In genomic region chr11:12139144-12139881, GRCh38 we compare ENCODE assay signal across 11 cellular contexts. TPM values are rescaled to one million over a fixed set of nuclear protein-coding genes. Genes with fewer than 3 reads are reported as not detected.
DNase-seq lines count a peak whose midpoint lies in the region; ATAC-seq, FAIRE-seq and TF ChIP-seq lines count a peak whose summit lies in the region.
"Had no signal": no experiment of that assay in that cellular context is flagged by ENCODE, and none has a peak within 500 bp of the region (broad histone marks: within the 10 kb centered on the region; RNA-seq: fewer than 3 reads in every experiment).

No MANE protein-coding gene starts in this region.

- BruUV-seq in HCT116 (replicated peaks; lab: Mats Ljungman, UMichigan) (TSS peak; percentile 20), MCF 10A (replicated peaks; lab: Mats Ljungman, UMichigan) (no TSS peak)

- ATAC-seq in HCT116 = no peak
- no peak for ATAC-seq in CD8-positive, alpha-beta T cell
- ATAC-seq in HG03460 (IDR thresholded peaks at IDR 0.05; ENCODE audit: unreplicated experiment) = no peak
- no peak for ATAC-seq in GM21515 (IDR thresholded peaks at IDR 0.05; ENCODE audit: unreplicated experiment)

- H3K4me1 ChIP-seq in HCT116 (ENCODE audit: control insufficient read depth in 1 of 2, insufficient read depth in 2 of 2, low read length in 2 of 2) (peaks cover 0 to 28% of the 10 kb centered on the region in 2 experiments; a peak in 2 of 4 replicates), keratinocyte (ENCODE audit: control insufficient read depth, extremely low read depth, insufficient read depth, low read length) (peaks cover 46% of the 10 kb centered on the region)
- H3K4me1 ChIP-seq in CD8-positive, alpha-beta T cell (ENCODE audit: insufficient read depth, low read length) = peaks cover 30% of the 10 kb centered on the region

- TF ChIP-seq POLR2A in HCT116 (IDR thresholded peaks at IDR 0.05; ENCODE audit: borderline replicate concordance, extremely low read depth, insufficient read depth, insufficient read length) = no peak

- no peaks in the 10 kb centered on the region for H4K20me1 ChIP-seq in HCT116 (ENCODE audit: insufficient read depth)
- H4K20me1 ChIP-seq in keratinocyte (ENCODE audit: control insufficient read depth, extremely low read depth, insufficient read depth, low read length) = peaks cover 9% of the 10 kb centered on the region

- CTCF ChIA-PET in HCT116 (lab: Charles Lee) = no interaction called here
- CTCF ChIA-PET in MCF 10A (lab: Yijun Ruan, JAX) = interaction anchor here (0.6 kb wide), 1 partner anchor 666 kb away, joined by 3 read pairs; no protein-coding TSS in a partner anchor
- CTCF ChIA-PET in CD8-positive, alpha-beta T cell (lab: Charles Lee) = no interaction called here

- no peak for FAIRE-seq in keratinocyte (lab: Jason Lieb, UNC)

- TF ChIP-seq CTCF in HCT116 (IDR thresholded peaks at IDR 0.05 in 2 of 3, conservative IDR thresholded peaks at IDR 0.05 in 1 of 3; ENCODE audit: borderline replicate concordance in 1 of 3, insufficient read depth in 1 of 3, low read depth in 2 of 3, low read length in 2 of 3) (no peak), MCF 10A (IDR thresholded peaks at IDR 0.05; ENCODE audit: unreplicated experiment) (no peak), keratinocyte (optimal IDR thresholded peaks at IDR 0.05 in 1 of 3, IDR thresholded peaks at IDR 0.05 in 1 of 3, conservative IDR thresholded peaks at IDR 0.05 in 1 of 3; ENCODE audit: extremely low read depth in 1 of 3, insufficient read depth in 2 of 3, low read length in 3 of 3) (no peak)
- no peak for TF ChIP-seq CTCF in CD8-positive, alpha-beta T cell (IDR thresholded peaks at IDR 0.05)

- H3K27me3 ChIP-seq in HCT116 (ENCODE audit: insufficient read depth, low read length) (no peaks in the 10 kb centered on the region), keratinocyte (ENCODE audit: control insufficient read depth, extremely low read depth, insufficient read depth, low read length) (no peaks in the 10 kb centered on the region)
- H3K27me3 ChIP-seq in CD8-positive, alpha-beta T cell (ENCODE audit: insufficient read depth, low read length) = no peaks in the 10 kb centered on the region

- no peaks in the 10 kb centered on the region for H3K27me3 Mint-ChIP-seq in MCF 10A (ENCODE audit: insufficient read depth, unreplicated experiment)
- no peaks in the 10 kb centered on the region for H3K27me3 Mint-ChIP-seq in CD8-positive, alpha-beta T cell (ENCODE audit: low read depth)

- H3K4me3 ChIP-seq in HCT116 (replicated peaks in 1 of 2; ENCODE audit: low read depth in 1 of 2, low read length in 2 of 2) (no peak overlapping the region), keratinocyte (ENCODE audit: control insufficient read depth in 2 of 3, extremely low read depth in 1 of 3, insufficient read depth in 2 of 3, low read depth in 1 of 3, low read length in 3 of 3) (no peak overlapping the region)
- H3K4me3 ChIP-seq in CD8-positive, alpha-beta T cell (ENCODE audit: low read depth, low read length) = no peak overlapping the region

- H2AFZ ChIP-seq in HCT116 (ENCODE audit: low read depth, low read length, poor library complexity, severe bottlenecking) (no peak overlapping the region), keratinocyte (ENCODE audit: control insufficient read depth, low read length) (no peak overlapping the region)

- no peaks in the 10 kb centered on the region for H3K9me2 ChIP-seq in HCT116 (ENCODE audit: insufficient read depth)

- RAD21 ChIA-PET in HCT116 (lab: Charles Lee; ENCODE audit: low non-redundant PET in 1 of 2, low total read pairs in 2 of 2, uncharacterized antibody in 2 of 2, unreplicated experiment in 2 of 2) = no interaction called here

- peak overlapping the region; percentile 24 for H3K27ac Mint-ChIP-seq in MCF 10A (ENCODE audit: low read depth, unreplicated experiment)
- no peak overlapping the region for H3K27ac Mint-ChIP-seq in CD8-positive, alpha-beta T cell

- no peak overlapping the region for H3K9ac ChIP-seq in HCT116 (ENCODE audit: low read length)
- H3K9ac ChIP-seq in keratinocyte (ENCODE audit: control insufficient read depth, extremely low read depth, insufficient read depth, low read length) = peak overlapping the region; percentile 10

- no peak overlapping the region for H3K4me3 Mint-ChIP-seq in MCF 10A (ENCODE audit: unreplicated experiment)
- no peak overlapping the region for H3K4me3 Mint-ChIP-seq in CD8-positive, alpha-beta T cell
- H3K4me3 Mint-ChIP-seq: brain had no signal

- H3K36me3 ChIP-seq in HCT116 (ENCODE audit: control insufficient read depth in 1 of 2, insufficient read depth in 2 of 2, low read length in 2 of 2) (no peaks in the 10 kb centered on the region), keratinocyte (ENCODE audit: control insufficient read depth in 2 of 2, extremely low read depth in 1 of 2, insufficient read depth in 2 of 2, low read length in 2 of 2) (peaks cover 33 to 79% of the 10 kb centered on the region in 2 experiments)
- H3K36me3 ChIP-seq in CD8-positive, alpha-beta T cell (ENCODE audit: insufficient read depth, low read length) = no peaks in the 10 kb centered on the region

- H3K9me3 ChIP-seq in HCT116 (ENCODE audit: control insufficient read depth in 1 of 2, insufficient read depth in 1 of 2, low read depth in 1 of 2, low read length in 2 of 2) = no peaks in the 10 kb centered on the region
- H3K9me3 ChIP-seq in keratinocyte (ENCODE audit: control insufficient read depth, low read depth, low read length) = no peaks in the 10 kb centered on the region
- no peaks in the 10 kb centered on the region for H3K9me3 ChIP-seq in CD8-positive, alpha-beta T cell (ENCODE audit: low read length)

- POLR2A ChIA-PET in HCT116 (lab: Charles Lee) (no interaction called here), MCF 10A (lab: Yijun Ruan, JAX) (interaction anchor here (0.6 to 2.2 kb wide), 3 partner anchors 8 to 48 kb away, joined by 3 to 9 read pairs (median 4); no protein-coding TSS in a partner anchor)
- POLR2A ChIA-PET in CD8-positive, alpha-beta T cell (lab: Charles Lee) = no interaction called here

- H3K9me3 Mint-ChIP-seq in MCF 10A (ENCODE audit: unreplicated experiment) = no peaks in the 10 kb centered on the region
- H3K9me3 Mint-ChIP-seq in CD8-positive, alpha-beta T cell = no peaks in the 10 kb centered on the region
- H3K9me3 Mint-ChIP-seq: brain had no signal

- peaks cover 7% of the 10 kb centered on the region for H3K9me1 ChIP-seq in keratinocyte (ENCODE audit: control insufficient read depth, extremely low read depth, insufficient read depth, low read length)

- intact Hi-C loops in HCT116 (cut with micrococcal nuclease) = no loop called here
- intact Hi-C loops in MCF 10A (cut with micrococcal nuclease) = no loop called here
- intact Hi-C loops in CD8-positive, alpha-beta T cell (cut with DNase I, micrococcal nuclease) = no loop called here

- peaks cover 31% of the 10 kb centered on the region for H3K4me1 Mint-ChIP-seq in MCF 10A (ENCODE audit: insufficient read depth, unreplicated experiment)
- peaks cover 39% of the 10 kb centered on the region for H3K4me1 Mint-ChIP-seq in CD8-positive, alpha-beta T cell (ENCODE audit: low read depth)

- no peak overlapping the region for H3K27ac ChIP-seq in HCT116 (ENCODE audit: low read depth, low read length)
- H3K27ac ChIP-seq in keratinocyte (ENCODE audit: control insufficient read depth, insufficient read depth, low read length) = peak overlapping the region; percentile 60
- no peak overlapping the region for H3K27ac ChIP-seq in CD8-positive, alpha-beta T cell (ENCODE audit: low read depth, low read length)

- dilution Hi-C loops in keratinocyte (cut with MboI; ENCODE audit: extremely low pct_ligation_motif_present, low sequenced_read_pairs) = no loop called here

- no peak for TF ChIP-seq RAD21 in HCT116 (IDR thresholded peaks at IDR 0.05; ENCODE audit: low read depth)

- H3K79me2 ChIP-seq in HCT116 (ENCODE audit: insufficient read depth, low read length) (no peaks in the 10 kb centered on the region), keratinocyte (ENCODE audit: control insufficient read depth, insufficient read depth, low read length) (peaks cover 99% of the 10 kb centered on the region)

- peaks cover 29% of the 10 kb centered on the region for H3K36me3 Mint-ChIP-seq in MCF 10A (ENCODE audit: insufficient read depth, unreplicated experiment)
- no peaks in the 10 kb centered on the region for H3K36me3 Mint-ChIP-seq in CD8-positive, alpha-beta T cell
- H3K36me3 Mint-ChIP-seq: brain had no signal

- DNase-seq in HCT116 (ENCODE audit: low read depth, low spot score) (no peak), MCF 10A (ENCODE audit: unreplicated experiment) (peak; percentile 77), keratinocyte (ENCODE audit: low read depth, low spot score) (no peak), stromal cell of bone marrow (ENCODE audit: low read depth) (peak; percentile 72), NCI-H2081 (lab: John Stamatoyannopoulos, UW) (no peak)
- DNase-seq in CD8-positive, alpha-beta T cell = no peak
- DNase-seq: activated CD4-positive, CD25-positive, alpha-beta regulatory T cell; DMS53 had no signal

- H3K4me2 ChIP-seq in HCT116 (ENCODE audit: low read length) (no peak overlapping the region), keratinocyte (ENCODE audit: control insufficient read depth, extremely low read depth, insufficient read depth, low read depth, low read length) (no peak overlapping the region)

TF ChIP-seq in HCT116, 20 proteins besides CTCF, POLR2A, EP300 and RAD21:
- TF ChIP-seq EZH2 (IDR thresholded peaks at IDR 0.05) = no peak

RNA-seq across cellular contexts. Expression of gene MICAL2, which starts 28.9 kb away (rescaled TPM):
- total RNA-seq in HCT116 (2021; ENCODE audit: unreplicated experiment) (37.4 TPM), MCF 10A (2022) (151 and 154 TPM in 2 replicates)
- 31.3 and 42.8 TPM in 2 replicates for polyA plus RNA-seq in HCT116 (2012)
- 72.7 to 124 TPM (median 83.9 TPM) in 3 replicates for polyA plus RNA-seq in keratinocyte
- polyA plus RNA-seq in keratinocyte (2011; ENCODE audit: low read depth) = 172 TPM
- 76.6 and 79.2 TPM in 2 replicates for polyA plus RNA-seq in keratinocyte (2011; cell fraction: cytosol; rRNA removed)
- polyA plus RNA-seq in keratinocyte (2011; cell fraction: nucleus; rRNA removed) = 175 and 197 TPM in 2 replicates
- 52.2 and 143 TPM in 2 replicates for polyA plus RNA-seq in keratinocyte (2012; ENCODE audit: low replicate concordance)
- 218 to 406 TPM (median 316 TPM) in 3 replicates for polyA minus RNA-seq in keratinocyte
- 176 TPM for polyA minus RNA-seq in keratinocyte (2011; cell fraction: cytosol; rRNA and poly(A)+ RNA removed)
- 292 and 558 TPM in 2 replicates for polyA minus RNA-seq in keratinocyte (2011; cell fraction: nucleus; rRNA and poly(A)+ RNA removed)
- 10 to 100 TPM; 15.8 TPM for total RNA-seq in CD8-positive, alpha-beta T cell

Comparison
In these comparisons a context has a peak if more than half of its experiments do, and no peak if none do; other contexts are left out.
1. DNase-seq: peak in MCF 10A (single experiment) and stromal cell of bone marrow (single experiment); none in HCT116 (single experiment), keratinocyte (single experiment), CD8-positive, alpha-beta T cell (0 of 7) and NCI-H2081 (0 of 2).